In genomic region chr14:20683896-20684661, GRCh38 we compare ENCODE assay signal across 1 cellular context.
TF ChIP-seq lines count a peak whose summit lies in the region.

Gene RNASE4 (plus strand): TSS chr14:20684560. CDS start chr14:20699372, 14,812 bp downstream.

TF ChIP-seq in H1, 55 proteins besides CTCF, POLR2A, EP300 and RAD21 (continued from another document):
- no peak; the same call in 1 of the 2 replicates for TF ChIP-seq NRF1 (IDR thresholded peaks at IDR 0.05; ENCODE audit: low read depth, low read length)
- peak; percentile 52; the same call in 1 of the 2 replicates for TF ChIP-seq MAFK (IDR thresholded peaks at IDR 0.05; ENCODE audit: low read depth, low read length)
- TF ChIP-seq RNF2 (IDR thresholded peaks at IDR 0.05; ENCODE audit: borderline replicate concordance, low read depth, low read length, missing control alignments, poor library complexity, severe bottlenecking) = no peak
- peak; percentile 95 for TF ChIP-seq ASH2L (IDR thresholded peaks at IDR 0.05; ENCODE audit: low read length)
- peak; percentile 90 for TF ChIP-seq RBBP5 (IDR thresholded peaks at IDR 0.05; ENCODE audit: borderline replicate concordance, low read depth, low read length)
- TF ChIP-seq SRF (IDR thresholded peaks at IDR 0.05; ENCODE audit: low read depth, low read length) = no peak
- peak; percentile 62 for TF ChIP-seq CREB1 (IDR thresholded peaks at IDR 0.05)
- TF ChIP-seq CEBPB (IDR thresholded peaks at IDR 0.05; ENCODE audit: low read depth, low read length) = 0 out of 2 replicates have a peak, but pooled peaks have one; percentile 0
- peak; percentile 67 for TF ChIP-seq CHD2 (IDR thresholded peaks at IDR 0.05; ENCODE audit: low read length)
- no peak for TF ChIP-seq SUZ12 (IDR thresholded peaks at IDR 0.05; ENCODE audit: low read length)
- TF ChIP-seq ATF2 (IDR thresholded peaks at IDR 0.05; ENCODE audit: low read length) = no peak
- 0 out of 2 replicates have a peak, but pooled peaks have one; percentile 6 for TF ChIP-seq BRCA1 (IDR thresholded peaks at IDR 0.05; ENCODE audit: low read depth, low read length)
- peak; percentile 73 for TF ChIP-seq E2F6 (IDR thresholded peaks at IDR 0.05)
- TF ChIP-seq KDM4A (IDR thresholded peaks at IDR 0.05; ENCODE audit: low read depth, low read length, severe bottlenecking) = peak; percentile 80
- TF ChIP-seq BCL11A (IDR thresholded peaks at IDR 0.05; ENCODE audit: low read depth in 2 of 2, low read length in 2 of 2) = no peak
- peak; percentile 56 to 78; a peak in 2 of 4 replicates for TF ChIP-seq SIN3A (conservative IDR thresholded peaks at IDR 0.05 in 1 of 2, IDR thresholded peaks at IDR 0.05 in 1 of 2; ENCODE audit: low read depth in 1 of 2, low read length in 2 of 2)
- TF ChIP-seq PHF8 (conservative IDR thresholded peaks at IDR 0.05; ENCODE audit: low read depth, low read length) = peak; percentile 57; the same call in 1 of the 2 replicates
- TF ChIP-seq POU5F1 (IDR thresholded peaks at IDR 0.05; ENCODE audit: low read depth, low read length) = no peak
- no peak for TF ChIP-seq KDM1A (IDR thresholded peaks at IDR 0.05; ENCODE audit: borderline replicate concordance, low read length)
- peak; percentile 19; the same call in 1 of the 2 replicates for TF ChIP-seq TEAD4 (IDR thresholded peaks at IDR 0.05; ENCODE audit: low read depth, low read length)
